1 cellular context compared by ENCODE assay signal in genomic region chr1:155172732-155173477, GRCh38.
TF ChIP-seq lines count a peak whose summit lies in the region.

TSS of gene KRTCAP2 (minus strand) at chr1:155173304. CDS start at chr1:155173224, 80 bp downstream.

TF ChIP-seq in GM12878, 131 proteins besides CTCF, POLR2A, EP300 and RAD21 (continued from another document):
- TF ChIP-seq RELB (IDR thresholded peaks at IDR 0.05; ENCODE audit: low read depth): peak; percentile 42; the same call in 1 of the 2 replicates
- no peak for TF ChIP-seq KAT2A (conservative IDR thresholded peaks at IDR 0.05; ENCODE audit: control insufficient read depth, low read depth, low read length)
- TF ChIP-seq PAX5 (IDR thresholded peaks at IDR 0.05; ENCODE audit: borderline replicate concordance, low read depth, low read length): no peak
- TF ChIP-seq PML (IDR thresholded peaks at IDR 0.05; ENCODE audit: low read length): peak; percentile 74; the same call in 1 of the 2 replicates
- TF ChIP-seq SIN3A (IDR thresholded peaks at IDR 0.05; ENCODE audit: low read depth, low read length): peak; percentile 35; the same call in 1 of the 2 replicates
- peak; percentile 14 to 19; a peak in 1 of 4 replicates for TF ChIP-seq IKZF2 (IDR thresholded peaks at IDR 0.05)
- TF ChIP-seq TAF1 (IDR thresholded peaks at IDR 0.05; ENCODE audit: borderline replicate concordance, low read depth, low read length): peak; percentile 81; the same call in 1 of the 2 replicates
- TF ChIP-seq HCFC1 (IDR thresholded peaks at IDR 0.05; ENCODE audit: low read length): peak; percentile 63
- TF ChIP-seq SP1 (IDR thresholded peaks at IDR 0.05; ENCODE audit: low read depth, low read length): peak; percentile 46
- TF ChIP-seq PBX3 (IDR thresholded peaks at IDR 0.05; ENCODE audit: insufficient replicate concordance, low read depth, low read length): peak; percentile 15
- TF ChIP-seq NR2C1 (IDR thresholded peaks at IDR 0.05): peak; percentile 15; the same call in 1 of the 2 replicates
- peak; percentile 23 for TF ChIP-seq MEF2B (IDR thresholded peaks at IDR 0.05; ENCODE audit: partially characterized antibody, poor library complexity, severe bottlenecking)
- TF ChIP-seq BHLHE40 (IDR thresholded peaks at IDR 0.05; ENCODE audit: borderline replicate concordance in 1 of 2, low read depth in 2 of 2, low read length in 1 of 2): peak; percentile 61 to 62; a peak in 3 of 4 replicates
- no peak; the same call in 1 of the 2 replicates for TF ChIP-seq TCF12 (IDR thresholded peaks at IDR 0.05; ENCODE audit: low read depth, low read length)
- TF ChIP-seq STAT1 (conservative IDR thresholded peaks at IDR 0.05): 0 out of 2 replicates have a peak, but pooled peaks have one; percentile 39
- TF ChIP-seq ZBED1 (IDR thresholded peaks at IDR 0.05; ENCODE audit: borderline replicate concordance): no peak
- TF ChIP-seq RCOR1 (conservative IDR thresholded peaks at IDR 0.05; ENCODE audit: low read depth, low read length): 0 out of 2 replicates have a peak, but pooled peaks have one; percentile 8
- 0 out of 2 replicates have a peak, but pooled peaks have one; percentile 15 for TF ChIP-seq SREBF1 (IDR thresholded peaks at IDR 0.05; ENCODE audit: low read length)
- peak; percentile 70 for TF ChIP-seq YY1 (IDR thresholded peaks at IDR 0.05; ENCODE audit: low read depth, low read length)
- 0 out of 2 replicates have a peak, but pooled peaks have one; percentile 16 for TF ChIP-seq ATF3 (IDR thresholded peaks at IDR 0.05; ENCODE audit: borderline replicate concordance, extremely low read depth, low read depth, low read length)
- TF ChIP-seq NKRF (conservative IDR thresholded peaks at IDR 0.05): peak; percentile 51
- TF ChIP-seq MTA2 (IDR thresholded peaks at IDR 0.05; ENCODE audit: low read depth): peak; percentile 41
- peak; percentile 67; the same call in 1 of the 2 replicates for TF ChIP-seq DPF2 (IDR thresholded peaks at IDR 0.05)
- TF ChIP-seq POU2F2 (IDR thresholded peaks at IDR 0.05; ENCODE audit: borderline replicate concordance, low read depth, low read length): peak; percentile 74; the same call in 2 of the 3 replicates
- no peak for TF ChIP-seq PKNOX1 (IDR thresholded peaks at IDR 0.05)
